4 cellular contexts compared by ENCODE assay signal in the genomic region with DNA sequence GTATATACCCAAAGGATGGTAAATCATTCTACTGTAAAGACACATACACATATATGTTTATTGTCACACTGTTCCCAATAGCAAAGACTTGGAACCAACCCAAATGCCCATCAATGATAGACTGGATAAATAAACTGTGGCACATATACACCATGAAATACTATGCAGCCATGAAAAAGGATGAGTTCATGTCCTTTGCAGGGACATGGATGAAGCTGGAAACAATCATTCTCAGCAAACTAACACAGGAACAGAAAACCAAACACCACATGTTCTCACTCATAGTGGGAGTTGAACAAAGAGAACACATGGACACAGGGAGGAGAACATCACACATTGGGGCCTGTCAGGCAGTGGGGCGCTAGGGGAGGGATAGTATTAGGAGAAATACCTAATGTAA.
DNase-seq lines count a peak whose midpoint lies in the region; ATAC-seq, FAIRE-seq and TF ChIP-seq lines count a peak whose summit lies in the region.
"Not testable (repeated sequence)": the region's sequence is repeated elsewhere in the genome, so short reads cannot be mapped to it uniquely, and the experiment has no call there.

No MANE protein-coding gene starts in this region.

- not testable (repeated sequence) for H4K20me1 ChIP-seq in K562 (replicated peaks; ENCODE audit: control insufficient read depth, insufficient read depth, low read length)

- TF ChIP-seq POLR2A in K562 (conservative IDR thresholded peaks at IDR 0.05) = not testable (repeated sequence)

- not testable (repeated sequence) for H3K36me3 ChIP-seq in HEK293 (ENCODE audit: control insufficient read depth in 2 of 2, insufficient read depth in 1 of 2, low read length in 2 of 2); K562 (ENCODE audit: control insufficient read depth, insufficient read depth, low read length)

- not testable (repeated sequence) for H3K9me3 ChIP-seq in HEK293 (ENCODE audit: control insufficient read depth, insufficient read depth, low read depth, low read length); K562 (replicated peaks; ENCODE audit: control insufficient read depth, insufficient read depth, low read depth, low read length)

- in situ Hi-C loops in K562 (cut with MboI) = not testable (repeated sequence)

- H3K4me1 Mint-ChIP-seq in activated B cell treated with CpG ODN at 0.5 μM for 24 hours = not testable (repeated sequence)

- not testable (repeated sequence) for BruUV-seq in K562 (replicated peaks; lab: Mats Ljungman, UMichigan)

- TF ChIP-seq EP300 in K562 (IDR thresholded peaks at IDR 0.05; ENCODE audit: low read length) = not testable (repeated sequence)

- not testable (repeated sequence) for TF ChIP-seq CTCF in HEK293 (tag by site-specific recombination; IDR thresholded peaks at IDR 0.05); activated B cell treated with CpG ODN at 0.5 μM for 24 hours (IDR thresholded peaks at IDR 0.05); K562 (IDR thresholded peaks at IDR 0.05 in 2 of 3, conservative IDR thresholded peaks at IDR 0.05 in 1 of 3; ENCODE audit: insufficient read depth in 2 of 3, low read depth in 1 of 3, low read length in 3 of 3)

- not testable (repeated sequence) for H3K9me3 Mint-ChIP-seq in activated B cell treated with CpG ODN at 0.5 μM for 24 hours

- H2AFZ ChIP-seq in K562 (ENCODE audit: low read depth, low read length) = not testable (repeated sequence)

- H3K4me2 ChIP-seq in K562 (ENCODE audit: insufficient read depth, low read length) = not testable (repeated sequence)

- not testable (repeated sequence) for DNase-seq in activated B cell treated with CpG ODN at 0.5 μM for 24 hours; K562 (ENCODE audit: extremely low read depth in 1 of 4, low spot score in 3 of 4)

- not testable (repeated sequence) for H3K4me3 Mint-ChIP-seq in activated B cell treated with CpG ODN at 0.5 μM for 24 hours

- TF ChIP-seq RAD21 in K562 (CRISPR knock-in tag; conservative IDR thresholded peaks at IDR 0.05 in 1 of 2, IDR thresholded peaks at IDR 0.05 in 1 of 2) = not testable (repeated sequence)

- not testable (repeated sequence) for H3K9ac ChIP-seq in K562 (ENCODE audit: insufficient read depth in 1 of 2, low read depth in 2 of 2, low read length in 2 of 2)

- not testable (repeated sequence) for H3K79me2 ChIP-seq in K562 (ENCODE audit: control insufficient read depth, insufficient read depth, low read length)

- not testable (repeated sequence) for H3K4me3 ChIP-seq in HEK293 (ENCODE audit: low read depth, low read length); K562

- POLR2A ChIA-PET in HEK293 (lab: Yijun Ruan, JAX) = interaction anchor here (0.6 kb wide), 1 partner anchor 18 kb away, joined by 5 read pairs; no protein-coding TSS in a partner anchor
- POLR2A ChIA-PET in activated B cell treated with CpG ODN at 0.5 μM for 24 hours (lab: Charles Lee); K562 (lab: Yijun Ruan, JAX): not testable (repeated sequence)

- not testable (repeated sequence) for H3K27me3 Mint-ChIP-seq in activated B cell treated with CpG ODN at 0.5 μM for 24 hours

- not testable (repeated sequence) for H3K4me1 ChIP-seq in HEK293 (ENCODE audit: control insufficient read depth, insufficient read depth, low read length); K562 (replicated peaks in 1 of 2; ENCODE audit: control insufficient read depth in 2 of 2, insufficient read depth in 2 of 2, low read length in 2 of 2)

- H3K27ac ChIP-seq in HEK293 (ENCODE audit: extremely low read depth, low read depth, low read length); K562 (ENCODE audit: extremely low read depth, low read depth, low read length): not testable (repeated sequence)

- not testable (repeated sequence) for H3K27me3 ChIP-seq in K562 (ENCODE audit: control insufficient read depth in 2 of 2, insufficient read depth in 2 of 2, low read length in 2 of 2)

- H3K36me3 Mint-ChIP-seq in activated B cell treated with CpG ODN at 0.5 μM for 24 hours (ENCODE audit: low read depth) = not testable (repeated sequence)

- not testable (repeated sequence) for H3K9me1 ChIP-seq in K562 (ENCODE audit: control insufficient read depth, insufficient read depth, low read length)

- WGBS in K562 (ENCODE audit: insufficient coverage, low coverage, missing lambda C conversion rate) = 0% methylated on average over 1 of the region's 1 CpG

- ATAC-seq in SK-N-SH treated with all-trans-retinoic acid at 6 μM for 48 hours; activated B cell treated with CpG ODN at 0.5 μM for 24 hours (ENCODE audit: low read depth); K562: not testable (repeated sequence)

- CTCF ChIA-PET in HEK293 (lab: Yijun Ruan, JAX); activated B cell treated with CpG ODN at 0.5 μM for 24 hours (lab: Charles Lee); K562 (lab: Yijun Ruan, JAX; ENCODE audit: low intra/inter-chr PET ratio): not testable (repeated sequence)

- H3K27ac Mint-ChIP-seq in activated B cell treated with CpG ODN at 0.5 μM for 24 hours = peak overlapping the region; percentile 27

- not testable (repeated sequence) for FAIRE-seq in K562 (lab: Jason Lieb, UNC)

- intact Hi-C loops in activated B cell treated with CpG ODN at 0.5 μM for 24 hours (cut with micrococcal nuclease); K562 (cut with micrococcal nuclease): not testable (repeated sequence)

TF ChIP-seq in HEK293, 187 proteins besides CTCF, POLR2A, EP300 and RAD21 (continues in another document):
- peak; percentile 91 for TF ChIP-seq ZNF146 (tag by site-specific recombination; IDR thresholded peaks at IDR 0.05)

TF ChIP-seq in SK-N-SH treated with all-trans-retinoic acid at 6 μM for 48 hours, 23 proteins besides CTCF, POLR2A, EP300 and RAD21:
- peak; percentile 63; the same call in 1 of the 2 replicates for TF ChIP-seq ZNF8 (CRISPR knock-in tag; IDR thresholded peaks at IDR 0.05)
TF ChIP-seq in SK-N-SH treated with all-trans-retinoic acid at 6 μM for 48 hours: peak in this region for 1; not testable (repeated sequence) for 22.

TF ChIP-seq in K562, 482 proteins besides CTCF, POLR2A, EP300 and RAD21:
- peak; percentile 69 for TF ChIP-seq ZNF146 (CRISPR knock-in tag; IDR thresholded peaks at IDR 0.05; ENCODE audit: unreplicated experiment)
